ENCODE assay signal across 8 cellular contexts in the genomic region with DNA sequence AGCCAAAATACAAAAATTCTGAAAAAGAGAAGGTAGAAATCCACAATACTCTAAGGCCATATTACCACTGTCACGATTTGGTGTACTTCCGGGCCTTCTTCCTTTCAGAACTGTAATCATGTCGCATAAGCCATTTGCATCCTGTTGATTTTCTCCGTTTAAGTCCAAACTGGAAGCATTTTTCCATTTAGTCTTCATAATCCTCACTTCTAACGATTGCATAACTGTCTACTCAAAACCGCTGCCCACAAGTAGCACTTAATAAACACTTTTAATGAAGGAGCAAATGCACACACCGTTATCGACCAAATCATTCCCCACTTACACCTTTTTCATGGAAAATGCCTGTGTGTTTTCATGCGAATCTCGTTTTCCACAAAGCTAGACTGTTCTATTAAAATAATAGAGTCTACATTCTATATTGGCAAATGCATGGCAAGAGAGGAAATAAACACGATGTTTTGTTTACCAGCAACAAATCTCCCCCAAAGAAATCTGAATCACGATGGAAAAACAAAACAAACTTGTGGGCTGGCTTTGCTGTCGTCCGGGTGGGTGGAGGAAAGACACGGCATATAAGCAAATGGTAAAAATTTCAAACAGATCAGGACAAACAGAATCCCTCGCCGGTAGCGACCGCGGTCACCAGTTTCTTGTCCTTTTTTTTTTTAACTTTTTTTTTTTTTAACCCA. TPM values are rescaled to one million over a fixed set of nuclear protein-coding genes. Genes with fewer than 3 reads are reported as not detected.
DNase-seq lines count a peak whose midpoint lies in the region; ATAC-seq lines count a peak whose summit lies in the region.

No MANE protein-coding gene starts in this region.

- no peaks in the 10 kb centered on the region for H3K9me3 Mint-ChIP-seq in stimulated activated memory B cell treated with anti-CD40 and anti-IgM and Interleukin-4, amounts not matched to agents 10 μg/mL and 1 μg/mL and 100 μg/mL, for 72 hours

- H3K27ac Mint-ChIP-seq in stimulated activated memory B cell treated with anti-CD40 and anti-IgM and Interleukin-4, amounts not matched to agents 10 μg/mL and 1 μg/mL and 100 μg/mL, for 72 hours = peak overlapping the region; percentile 85

- no peaks in the 10 kb centered on the region for H3K27me3 Mint-ChIP-seq in stimulated activated memory B cell treated with anti-CD40 and anti-IgM and Interleukin-4, amounts not matched to agents 10 μg/mL and 1 μg/mL and 100 μg/mL, for 72 hours

- peaks cover 25% of the 10 kb centered on the region for H3K4me1 Mint-ChIP-seq in stimulated activated memory B cell treated with anti-CD40 and anti-IgM and Interleukin-4, amounts not matched to agents 10 μg/mL and 1 μg/mL and 100 μg/mL, for 72 hours

- peaks cover 11% of the 10 kb centered on the region for H3K36me3 Mint-ChIP-seq in stimulated activated memory B cell treated with anti-CD40 and anti-IgM and Interleukin-4, amounts not matched to agents 10 μg/mL and 1 μg/mL and 100 μg/mL, for 72 hours

- DNase-seq in DMS153 treated with DMSO at 0.1 percent for 48 hours (lab: John Stamatoyannopoulos, UW; ENCODE audit: unreplicated experiment) = peak; percentile 49
- no peak for DNase-seq in DMS153 (lab: John Stamatoyannopoulos, UW)
- peak; percentile 22 for DNase-seq in M059J (ENCODE audit: low read depth)
- peak; percentile 28 for DNase-seq in astrocyte of the hippocampus (ENCODE audit: low read depth, low spot score)
- peak; percentile 46 for DNase-seq in iris pigment epithelial cell (ENCODE audit: low read depth)

- peak overlapping the region; percentile 81 for H3K4me3 Mint-ChIP-seq in stimulated activated memory B cell treated with anti-CD40 and anti-IgM and Interleukin-4, amounts not matched to agents 10 μg/mL and 1 μg/mL and 100 μg/mL, for 72 hours

- ATAC-seq in GM21390 (IDR thresholded peaks at IDR 0.05; ENCODE audit: unreplicated experiment) (peak; percentile 7), HG02642 (IDR thresholded peaks at IDR 0.05; ENCODE audit: poor library complexity, unreplicated experiment) (no peak)
- ATAC-seq in stimulated activated memory B cell treated with anti-CD40 and anti-IgM and Interleukin-4, amounts not matched to agents 10 μg/mL and 1 μg/mL and 100 μg/mL, for 72 hours = no peak

RNA-seq across cellular contexts. Expression of gene ATE1, which starts 1.0 kb away (rescaled TPM):
- 10.8 and 20.2 TPM in 2 replicates for total RNA-seq in M059J (2014; rRNA removed; shearing (Covaris generic))

RNA-seq across cellular contexts. Expression of gene NSMCE4A, which starts 48.2 kb away (rescaled TPM):
- total RNA-seq in M059J (2014; rRNA removed; shearing (Covaris generic)) = 52.8 and 70.7 TPM in 2 replicates
